Comparison of ENCODE assay signal across 29 cellular contexts in genomic region chr11:121089566-121089965, GRCh38.
"Had no signal": no experiment of that assay in that cellular context is flagged by ENCODE, and none has a peak within 500 bp of the region (broad histone marks: within the 10 kb centered on the region; RNA-seq: fewer than 3 reads in every experiment).

No MANE protein-coding gene starts in this region.

- FAIRE-seq: colon had no signal

- H3K4me1 ChIP-seq: esophagus muscularis mucosa, foreskin keratinocyte had no signal

- H3K27me3 ChIP-seq: body of pancreas, esophagus muscularis mucosa, foreskin keratinocyte, gastrocnemius medialis had no signal

- H3K9me3 ChIP-seq: body of pancreas, esophagus muscularis mucosa, gastrocnemius medialis had no signal

- ATAC-seq: activated CD4-positive, alpha-beta T cell treated with anti-CD3 and anti-CD28 coated beads for 36 hours; activated CD8-positive, alpha-beta memory T cell treated with anti-CD3 and anti-CD28 coated beads, Interleukin-2, amount 10 ng/mL, durations not matched to agents 7 days and 5 days; activated CD8-positive, alpha-beta T cell treated with anti-CD3 and anti-CD28 coated beads, Interleukin-2, amount 10 ng/mL, durations not matched to agents 7 days and 5 days; activated T-helper 17 cell treated with anti-CD3 and anti-CD28 coated beads, Interleukin-2, amount 50 U/mL, for 72 hours; body of pancreas; effector memory CD8-positive, alpha-beta T cell; foreskin keratinocyte; gastrocnemius medialis had no signal

- DNase-seq: activated CD4-positive, alpha-beta memory T cell treated with anti-CD3 and anti-CD28 coated beads for 36 hours; activated CD4-positive, alpha-beta T cell treated with anti-CD3 and anti-CD28 coated beads for 36 hours; activated CD4-positive, alpha-beta T cell treated with anti-CD3 and anti-CD28 coated beads, Interleukin-2, amount 10 ng/mL, durations not matched to agents 24 days and 14 days; activated CD4-positive, CD25-positive, alpha-beta regulatory T cell; activated CD4-positive, CD25-positive, alpha-beta regulatory T cell treated with anti-CD3 and anti-CD28 coated beads, Interleukin-2, amount 50 U/mL, for 72 hours; activated CD8-positive, alpha-beta memory T cell treated with anti-CD3 and anti-CD28 coated beads, Interleukin-2, amount 10 ng/mL, durations not matched to agents 7 days and 5 days; activated CD8-positive, alpha-beta memory T cell treated with anti-CD3 and anti-CD28 coated beads, Interleukin-2, amount 50 U/mL, for 4 hours; activated CD8-positive, alpha-beta T cell treated with anti-CD3 and anti-CD28 coated beads, Interleukin-2, amount 10 ng/mL, durations not matched to agents 7 days and 5 days; activated effector memory CD4-positive, alpha-beta T cell treated with Interleukin-2 at 50 U/mL for 16 hours; activated gamma-delta T cell treated with Interleukin-2 at 50 U/mL for 16 hours; activated naive CD4-positive, alpha-beta T cell treated with anti-CD3 and anti-CD28 coated beads, Interleukin-2, amount 50 U/mL, for 16 hours; activated naive CD4-positive, alpha-beta T cell treated with Interleukin-2 at 50 U/mL for 16 hours; activated T-cell treated with anti-CD3 and anti-CD28 coated beads, Interleukin-2, amount 50 U/mL, for 24 hours; amygdala; aorta; body of pancreas; caudate nucleus; cortex of kidney; dermis blood vessel endothelial cell; effector CD4-positive, alpha-beta T cell; effector memory CD8-positive, alpha-beta T cell; erythroblast; foreskin keratinocyte; gastrocnemius medialis; glutamatergic neuron; T-helper 2 cell had no signal

- H3K27ac ChIP-seq: body of pancreas, esophagus muscularis mucosa, foreskin keratinocyte, gastrocnemius medialis had no signal

- H3K4me3 ChIP-seq: body of pancreas, esophagus muscularis mucosa, gastrocnemius medialis had no signal
